Comparison of ENCODE assay signal across 2 cellular contexts in the genomic region with DNA sequence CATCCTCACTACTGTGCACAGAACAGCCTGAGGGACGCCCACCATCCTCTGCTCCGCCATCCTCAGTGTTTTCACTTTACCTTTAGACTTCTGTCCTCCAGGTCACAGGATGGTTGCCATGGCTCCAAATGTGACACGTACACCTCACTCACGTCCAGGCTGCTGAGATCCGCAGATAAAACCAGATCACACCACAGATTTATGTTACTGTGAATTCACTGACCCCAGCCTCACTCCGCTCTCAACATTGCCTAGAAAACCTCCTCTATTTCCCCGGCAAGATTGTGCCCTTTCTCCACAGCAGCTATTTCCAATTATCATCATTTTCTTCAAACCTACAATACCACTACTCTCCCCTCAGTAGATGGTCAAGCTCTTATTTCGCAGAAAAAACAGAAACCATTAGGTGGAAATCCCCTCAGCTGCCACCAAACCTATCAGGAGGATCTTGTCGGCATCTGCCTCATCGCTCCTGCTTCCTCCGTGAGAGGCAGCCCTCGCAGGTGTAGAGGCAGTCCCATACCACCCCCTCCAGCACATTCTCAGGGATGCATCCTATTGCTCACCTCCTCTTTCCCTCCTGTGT.
TF ChIP-seq lines count a peak whose summit lies in the region.

No MANE protein-coding gene starts in this region.

TF ChIP-seq in SK-N-SH, 30 proteins besides CTCF, POLR2A, EP300 and RAD21 (continued from another document):
- TF ChIP-seq, protein P1, sequence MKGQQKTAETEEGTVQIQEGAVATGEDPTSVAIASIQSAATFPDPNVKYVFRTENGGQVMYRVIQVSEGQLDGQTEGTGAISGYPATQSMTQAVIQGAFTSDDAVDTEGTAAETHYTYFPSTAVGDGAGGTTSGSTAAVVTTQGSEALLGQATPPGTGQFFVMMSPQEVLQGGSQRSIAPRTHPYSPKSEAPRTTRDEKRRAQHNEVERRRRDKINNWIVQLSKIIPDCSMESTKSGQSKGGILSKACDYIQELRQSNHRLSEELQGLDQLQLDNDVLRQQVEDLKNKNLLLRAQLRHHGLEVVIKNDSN (IDR thresholded peaks at IDR 0.05; ENCODE audit: borderline replicate concordance, low read depth): no peak
- TF ChIP-seq USF2 (IDR thresholded peaks at IDR 0.05; ENCODE audit: borderline replicate concordance, low read depth, low read length) (no peak), NFIC (IDR thresholded peaks at IDR 0.05; ENCODE audit: borderline replicate concordance) (no peak), FOXJ3 (CRISPR knock-in tag; IDR thresholded peaks at IDR 0.05) (no peak), JUND (IDR thresholded peaks at IDR 0.05) (no peak), ZBTB33 (IDR thresholded peaks at IDR 0.05; ENCODE audit: borderline replicate concordance, low read depth) (no peak)

TF ChIP-seq in SK-N-SH treated with all-trans-retinoic acid at 6 μM for 48 hours, 23 proteins besides CTCF, POLR2A, EP300 and RAD21:
- TF ChIP-seq, protein P2, sequence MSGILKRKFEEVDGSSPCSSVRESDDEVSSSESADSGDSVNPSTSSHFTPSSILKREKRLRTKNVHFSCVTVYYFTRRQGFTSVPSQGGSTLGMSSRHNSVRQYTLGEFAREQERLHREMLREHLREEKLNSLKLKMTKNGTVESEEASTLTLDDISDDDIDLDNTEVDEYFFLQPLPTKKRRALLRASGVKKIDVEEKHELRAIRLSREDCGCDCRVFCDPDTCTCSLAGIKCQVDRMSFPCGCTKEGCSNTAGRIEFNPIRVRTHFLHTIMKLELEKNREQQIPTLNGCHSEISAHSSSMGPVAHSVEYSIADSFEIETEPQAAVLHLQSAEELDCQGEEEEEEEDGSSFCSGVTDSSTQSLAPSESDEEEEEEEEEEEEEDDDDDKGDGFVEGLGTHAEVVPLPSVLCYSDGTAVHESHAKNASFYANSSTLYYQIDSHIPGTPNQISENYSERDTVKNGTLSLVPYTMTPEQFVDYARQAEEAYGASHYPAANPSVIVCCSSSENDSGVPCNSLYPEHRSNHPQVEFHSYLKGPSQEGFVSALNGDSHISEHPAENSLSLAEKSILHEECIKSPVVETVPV (CRISPR knock-in tag; IDR thresholded peaks at IDR 0.05): no peak
- TF ChIP-seq, protein P3, sequence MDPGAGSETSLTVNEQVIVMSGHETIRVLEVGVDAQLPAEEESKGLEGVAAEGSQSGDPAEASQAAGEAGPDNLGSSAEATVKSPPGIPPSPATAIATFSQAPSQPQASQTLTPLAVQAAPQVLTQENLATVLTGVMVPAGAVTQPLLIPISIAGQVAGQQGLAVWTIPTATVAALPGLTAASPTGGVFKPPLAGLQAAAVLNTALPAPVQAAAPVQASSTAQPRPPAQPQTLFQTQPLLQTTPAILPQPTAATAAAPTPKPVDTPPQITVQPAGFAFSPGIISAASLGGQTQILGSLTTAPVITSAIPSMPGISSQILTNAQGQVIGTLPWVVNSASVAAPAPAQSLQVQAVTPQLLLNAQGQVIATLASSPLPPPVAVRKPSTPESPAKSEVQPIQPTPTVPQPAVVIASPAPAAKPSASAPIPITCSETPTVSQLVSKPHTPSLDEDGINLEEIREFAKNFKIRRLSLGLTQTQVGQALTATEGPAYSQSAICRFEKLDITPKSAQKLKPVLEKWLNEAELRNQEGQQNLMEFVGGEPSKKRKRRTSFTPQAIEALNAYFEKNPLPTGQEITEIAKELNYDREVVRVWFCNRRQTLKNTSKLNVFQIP (CRISPR knock-in tag; IDR thresholded peaks at IDR 0.05; ENCODE audit: borderline replicate concordance, low read depth): no peak
- no peak for TF ChIP-seq ZFP30 (CRISPR knock-in tag; IDR thresholded peaks at IDR 0.05)
- no peak for TF ChIP-seq ZNF8 (CRISPR knock-in tag; IDR thresholded peaks at IDR 0.05)
- TF ChIP-seq, protein P4, sequence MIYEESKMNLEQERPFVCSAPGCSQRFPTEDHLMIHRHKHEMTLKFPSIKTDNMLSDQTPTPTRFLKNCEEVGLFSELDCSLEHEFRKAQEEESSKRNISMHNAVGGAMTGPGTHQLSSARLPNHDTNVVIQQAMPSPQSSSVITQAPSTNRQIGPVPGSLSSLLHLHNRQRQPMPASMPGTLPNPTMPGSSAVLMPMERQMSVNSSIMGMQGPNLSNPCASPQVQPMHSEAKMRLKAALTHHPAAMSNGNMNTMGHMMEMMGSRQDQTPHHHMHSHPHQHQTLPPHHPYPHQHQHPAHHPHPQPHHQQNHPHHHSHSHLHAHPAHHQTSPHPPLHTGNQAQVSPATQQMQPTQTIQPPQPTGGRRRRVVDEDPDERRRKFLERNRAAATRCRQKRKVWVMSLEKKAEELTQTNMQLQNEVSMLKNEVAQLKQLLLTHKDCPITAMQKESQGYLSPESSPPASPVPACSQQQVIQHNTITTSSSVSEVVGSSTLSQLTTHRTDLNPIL (CRISPR knock-in tag; IDR thresholded peaks at IDR 0.05; ENCODE audit: low read depth): no peak
- TF ChIP-seq BACH2 (CRISPR knock-in tag; IDR thresholded peaks at IDR 0.05; ENCODE audit: borderline replicate concordance): no peak
- TF ChIP-seq ISL1 (CRISPR knock-in tag; IDR thresholded peaks at IDR 0.05): no peak
- TF ChIP-seq CSDC2 (CRISPR knock-in tag; IDR thresholded peaks at IDR 0.05): no peak
- TF ChIP-seq PATZ1 (CRISPR knock-in tag; IDR thresholded peaks at IDR 0.05; ENCODE audit: borderline replicate concordance): no peak
- TF ChIP-seq, protein P5, sequence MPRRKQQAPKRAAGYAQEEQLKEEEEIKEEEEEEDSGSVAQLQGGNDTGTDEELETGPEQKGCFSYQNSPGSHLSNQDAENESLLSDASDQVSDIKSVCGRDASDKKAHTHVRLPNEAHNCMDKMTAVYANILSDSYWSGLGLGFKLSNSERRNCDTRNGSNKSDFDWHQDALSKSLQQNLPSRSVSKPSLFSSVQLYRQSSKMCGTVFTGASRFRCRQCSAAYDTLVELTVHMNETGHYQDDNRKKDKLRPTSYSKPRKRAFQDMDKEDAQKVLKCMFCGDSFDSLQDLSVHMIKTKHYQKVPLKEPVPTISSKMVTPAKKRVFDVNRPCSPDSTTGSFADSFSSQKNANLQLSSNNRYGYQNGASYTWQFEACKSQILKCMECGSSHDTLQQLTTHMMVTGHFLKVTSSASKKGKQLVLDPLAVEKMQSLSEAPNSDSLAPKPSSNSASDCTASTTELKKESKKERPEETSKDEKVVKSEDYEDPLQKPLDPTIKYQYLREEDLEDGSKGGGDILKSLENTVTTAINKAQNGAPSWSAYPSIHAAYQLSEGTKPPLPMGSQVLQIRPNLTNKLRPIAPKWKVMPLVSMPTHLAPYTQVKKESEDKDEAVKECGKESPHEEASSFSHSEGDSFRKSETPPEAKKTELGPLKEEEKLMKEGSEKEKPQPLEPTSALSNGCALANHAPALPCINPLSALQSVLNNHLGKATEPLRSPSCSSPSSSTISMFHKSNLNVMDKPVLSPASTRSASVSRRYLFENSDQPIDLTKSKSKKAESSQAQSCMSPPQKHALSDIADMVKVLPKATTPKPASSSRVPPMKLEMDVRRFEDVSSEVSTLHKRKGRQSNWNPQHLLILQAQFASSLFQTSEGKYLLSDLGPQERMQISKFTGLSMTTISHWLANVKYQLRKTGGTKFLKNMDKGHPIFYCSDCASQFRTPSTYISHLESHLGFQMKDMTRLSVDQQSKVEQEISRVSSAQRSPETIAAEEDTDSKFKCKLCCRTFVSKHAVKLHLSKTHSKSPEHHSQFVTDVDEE (CRISPR knock-in tag; IDR thresholded peaks at IDR 0.05): no peak
- no peak for TF ChIP-seq ESRRG (CRISPR knock-in tag; IDR thresholded peaks at IDR 0.05)
- no peak for TF ChIP-seq ZFP3 (CRISPR knock-in tag; IDR thresholded peaks at IDR 0.05)
- no peak for TF ChIP-seq TCF4 (CRISPR knock-in tag; IDR thresholded peaks at IDR 0.05; ENCODE audit: borderline replicate concordance)
- no peak for TF ChIP-seq ZNF565 (CRISPR knock-in tag; conservative IDR thresholded peaks at IDR 0.05; ENCODE audit: low read depth)
- TF ChIP-seq GLIS3 (CRISPR knock-in tag; IDR thresholded peaks at IDR 0.05): no peak
- no peak for TF ChIP-seq ZC3H10 (CRISPR knock-in tag; IDR thresholded peaks at IDR 0.05)
- no peak for TF ChIP-seq PPARA (CRISPR knock-in tag; IDR thresholded peaks at IDR 0.05; ENCODE audit: borderline replicate concordance)
- TF ChIP-seq ZNF70 (CRISPR knock-in tag; IDR thresholded peaks at IDR 0.05): no peak
